14 cellular contexts compared by ENCODE assay signal in genomic region chr3:188323067-188323842, GRCh38.
A peak's percentile ranks its signal among the peaks of the same experiment; 100 is the strongest.
DNase-seq lines count a peak whose midpoint lies in the region; ATAC-seq and TF ChIP-seq lines count a peak whose summit lies in the region.
"Had no signal": no experiment of that assay in that cellular context is flagged by ENCODE, and none has a peak within 500 bp of the region (broad histone marks: within the 10 kb centered on the region; RNA-seq: fewer than 3 reads in every experiment).

No MANE protein-coding gene starts in this region.

- peak; percentile 93 for ATAC-seq in activated CD4-positive, alpha-beta T cell treated with anti-CD3 and anti-CD28 coated beads for 36 hours
- peak; percentile 95 to 97 for ATAC-seq in stimulated activated naive B cell treated with anti-CD40 and anti-IgM and Interleukin-4, amounts not matched to agents 10 μg/mL and 1 μg/mL and 100 μg/mL, for 72 hours (replicated peaks)
- ATAC-seq in HG02884 (IDR thresholded peaks at IDR 0.05; ENCODE audit: unreplicated experiment) = no peak

- peaks cover 59% of the 10 kb centered on the region for H3K4me1 Mint-ChIP-seq in activated CD4-positive, alpha-beta T cell treated with anti-CD3 and anti-CD28 coated beads for 36 hours
- H3K4me1 Mint-ChIP-seq in stimulated activated naive B cell treated with anti-CD40 and anti-IgM and Interleukin-4, amounts not matched to agents 10 μg/mL and 1 μg/mL and 100 μg/mL, for 72 hours = peaks cover 33 to 42% of the 10 kb centered on the region in 2 donors

- H3K4me1 ChIP-seq in esophagus muscularis mucosa = peaks cover 21 to 94% (median 91%) of the 10 kb centered on the region in 4 donors

- H3K27me3 ChIP-seq in esophagus muscularis mucosa = no peaks in the 10 kb centered on the region
- H3K27me3 ChIP-seq: SJSA1, spleen had no signal

- peak overlapping the region; percentile 84 for H3K27ac Mint-ChIP-seq in activated CD4-positive, alpha-beta T cell treated with anti-CD3 and anti-CD28 coated beads for 36 hours
- H3K27ac Mint-ChIP-seq in stimulated activated naive B cell treated with anti-CD40 and anti-IgM and Interleukin-4, amounts not matched to agents 10 μg/mL and 1 μg/mL and 100 μg/mL, for 72 hours = peak overlapping the region; percentile 81

- H3K27ac ChIP-seq in esophagus muscularis mucosa (replicated peaks in 1 of 4) = peak overlapping the region; percentile 7 to 77 (median 74)
- H3K27ac ChIP-seq: SJSA1 had no signal

- peak; percentile 71 for DNase-seq in activated CD4-positive, alpha-beta T cell treated with anti-CD3 and anti-CD28 coated beads for 36 hours
- no peak for DNase-seq in activated CD4-positive, alpha-beta T cell treated with anti-CD3 and anti-CD28 coated beads for 1 hour
- peak; percentile 37 for DNase-seq in activated T-cell treated with anti-CD3 and anti-CD28 coated beads for 4 hours
- no peak for DNase-seq in esophagus muscularis mucosa (ENCODE audit: extremely low spot score)
- no peak for DNase-seq in stimulated activated naive B cell treated with anti-CD40 and anti-IgM and Interleukin-4, amounts not matched to agents 10 μg/mL and 1 μg/mL and 100 μg/mL, for 72 hours
- no peak for DNase-seq in GM13976 (ENCODE audit: low spot score)
- DNase-seq in NCI-H345 (lab: John Stamatoyannopoulos, UW) = no peak
- DNase-seq: foreskin fibroblast, IMR-90, NCI-H1694 treated with DMSO at 0.1 percent for 48 hours, spleen had no signal

- peak overlapping the region; percentile 10 for H3K4me3 Mint-ChIP-seq in activated CD4-positive, alpha-beta T cell treated with anti-CD3 and anti-CD28 coated beads for 36 hours
- peak overlapping the region; percentile 3 to 25 for H3K4me3 Mint-ChIP-seq in stimulated activated naive B cell treated with anti-CD40 and anti-IgM and Interleukin-4, amounts not matched to agents 10 μg/mL and 1 μg/mL and 100 μg/mL, for 72 hours

- intact Hi-C loops in activated CD4-positive, alpha-beta T cell treated with anti-CD3 and anti-CD28 coated beads for 36 hours (cut with DNase I, micrococcal nuclease) = loop anchor here (1.0 to 10.0 kb wide), 13 partner anchors 13 to 632 kb away; no protein-coding TSS in a partner anchor
- intact Hi-C loops in esophagus muscularis mucosa (cut with DNase I) = no loop called here

- H3K9me3 ChIP-seq in esophagus muscularis mucosa = no peaks in the 10 kb centered on the region
- H3K9me3 ChIP-seq: HAP-1, SJSA1, spleen had no signal

- TF ChIP-seq POLR2A in esophagus muscularis mucosa (IDR thresholded peaks at IDR 0.05; ENCODE audit: low read depth) = no peak

- 70% methylated on average over 6 of the region's 6 CpGs for WGBS in esophagus muscularis mucosa

- H3K4me3 ChIP-seq in esophagus muscularis mucosa = no peak overlapping the region
- H3K4me3 ChIP-seq: HAP-1, SJSA1, spleen had no signal

- H3K9me3 Mint-ChIP-seq in activated CD4-positive, alpha-beta T cell treated with anti-CD3 and anti-CD28 coated beads for 36 hours (ENCODE audit: low read depth) = peaks cover 5% of the 10 kb centered on the region
- no peaks in the 10 kb centered on the region for H3K9me3 Mint-ChIP-seq in stimulated activated naive B cell treated with anti-CD40 and anti-IgM and Interleukin-4, amounts not matched to agents 10 μg/mL and 1 μg/mL and 100 μg/mL, for 72 hours

- CTCF ChIA-PET in activated CD4-positive, alpha-beta T cell treated with anti-CD3 and anti-CD28 coated beads for 36 hours (lab: Charles Lee) = interaction anchor here (0.6 to 3.4 kb wide), 18 partner anchors 8 to 584 kb away, joined by 3 to 29 read pairs (median 4); partner anchors contain the start of gene BCL6

- H3K36me3 Mint-ChIP-seq in activated CD4-positive, alpha-beta T cell treated with anti-CD3 and anti-CD28 coated beads for 36 hours (ENCODE audit: low read depth) = peaks cover 16% of the 10 kb centered on the region
- H3K36me3 Mint-ChIP-seq in stimulated activated naive B cell treated with anti-CD40 and anti-IgM and Interleukin-4, amounts not matched to agents 10 μg/mL and 1 μg/mL and 100 μg/mL, for 72 hours = peaks cover 14 to 19% of the 10 kb centered on the region in 2 donors

- no peak for TF ChIP-seq CTCF in esophagus muscularis mucosa (IDR thresholded peaks at IDR 0.05)
- no peak for TF ChIP-seq CTCF in GM13976 (IDR thresholded peaks at IDR 0.05; ENCODE audit: borderline replicate concordance, control extremely low read depth, extremely low read depth, insufficient read depth, missing control alignments)

- in situ Hi-C loops in GM13976 (cut with MboI; ENCODE audit: low sequenced_read_pairs, unreplicated experiment) = no loop called here

- no peak for TF ChIP-seq EP300 in esophagus muscularis mucosa (IDR thresholded peaks at IDR 0.05)

- POLR2A ChIA-PET in activated CD4-positive, alpha-beta T cell treated with anti-CD3 and anti-CD28 coated beads for 36 hours (lab: Charles Lee) = interaction anchor here (0.5 to 1.6 kb wide), 10 partner anchors 16 to 594 kb away, joined by 3 to 23 read pairs (median 4); partner anchors contain the start of gene BCL6

- no peaks in the 10 kb centered on the region for H3K36me3 ChIP-seq in esophagus muscularis mucosa
- H3K36me3 ChIP-seq: HAP-1, spleen had no signal

- H3K27me3 Mint-ChIP-seq in activated CD4-positive, alpha-beta T cell treated with anti-CD3 and anti-CD28 coated beads for 36 hours = no peaks in the 10 kb centered on the region
- H3K27me3 Mint-ChIP-seq in stimulated activated naive B cell treated with anti-CD40 and anti-IgM and Interleukin-4, amounts not matched to agents 10 μg/mL and 1 μg/mL and 100 μg/mL, for 72 hours = no peaks in the 10 kb centered on the region

Comparison
In these comparisons a context has a peak if more than half of its experiments do, and no peak if none do; other contexts are left out.
1. DNase-seq: peak in activated CD4-positive, alpha-beta T cell treated with anti-CD3 and anti-CD28 coated beads for 36 hours (single experiment) and activated T-cell treated with anti-CD3 and anti-CD28 coated beads for 4 hours (single experiment); none in activated CD4-positive, alpha-beta T cell treated with anti-CD3 and anti-CD28 coated beads for 1 hour (single experiment), esophagus muscularis mucosa (single experiment), stimulated activated naive B cell treated with anti-CD40 and anti-IgM and Interleukin-4, amounts not matched to agents 10 μg/mL and 1 μg/mL and 100 μg/mL, for 72 hours (single experiment), GM13976 (single experiment) and NCI-H345 (single experiment).